Comparison of ENCODE assay signal across 9 cellular contexts in genomic region chr9:33446507-33447403, GRCh38. TPM values are rescaled to one million over a fixed set of nuclear protein-coding genes. Genes with fewer than 3 reads are reported as not detected.
DNase-seq lines count a peak whose midpoint lies in the region; ATAC-seq and TF ChIP-seq lines count a peak whose summit lies in the region.
"Had no signal": no experiment of that assay in that cellular context is flagged by ENCODE, and none has a peak within 500 bp of the region (broad histone marks: within the 10 kb centered on the region; RNA-seq: fewer than 3 reads in every experiment).

No MANE protein-coding gene starts in this region.

- no peak overlapping the region for H2BK12ac ChIP-seq in trophoblast cell (ENCODE audit: low read length)

- no peak overlapping the region for H2AFZ ChIP-seq in trophoblast cell (ENCODE audit: insufficient read depth, low read length, poor library complexity)

- no peaks in the 10 kb centered on the region for H3K79me2 ChIP-seq in trophoblast cell (ENCODE audit: control insufficient read depth, insufficient read depth, low read length, poor library complexity)

- H3K4me2 ChIP-seq in trophoblast cell (ENCODE audit: low read length) = peak overlapping the region; percentile 69

- DNase-seq in NOMO-1 treated with DMSO at 0.1 percent for 48 hours (lab: John Stamatoyannopoulos, UW; ENCODE audit: unreplicated experiment) = peak; percentile 35
- DNase-seq in NOMO-1 treated with dmso at 0.1 percent for 144 hours (lab: John Stamatoyannopoulos, UW; ENCODE audit: unreplicated experiment) = no peak
- DNase-seq in NCI-H446 (lab: John Stamatoyannopoulos, UW) = peak; percentile 41 to 72
- peak; percentile 47 for DNase-seq in activated T-cell treated with anti-CD3 and anti-CD28 coated beads for 48 hours (ENCODE audit: low read depth)
- peak; percentile 36 to 71 for DNase-seq in foreskin fibroblast
- peak; percentile 30 to 63 for DNase-seq in trophoblast cell
- no peak for DNase-seq in vagina (ENCODE audit: extremely low spot score in 2 of 2)

- H3K27me3 ChIP-seq in trophoblast cell (ENCODE audit: insufficient read depth, low read length) (peaks cover 4% of the 10 kb centered on the region), vagina (no peaks in the 10 kb centered on the region)

- no peaks in the 10 kb centered on the region for H3K79me1 ChIP-seq in trophoblast cell (ENCODE audit: low read length)

- H3K4me3 ChIP-seq in foreskin fibroblast (ENCODE audit: low read depth in 1 of 2, low read length in 2 of 2) (peak overlapping the region; percentile 38 to 58), trophoblast cell (ENCODE audit: low read depth, low read length) (no peak overlapping the region), vagina (peak overlapping the region; percentile 49 to 55)

- no peaks in the 10 kb centered on the region for H3K9me3 ChIP-seq in trophoblast cell (ENCODE audit: insufficient read depth, low read depth, low read length)
- no peaks in the 10 kb centered on the region for H3K9me3 ChIP-seq in vagina

- H2AK5ac ChIP-seq in trophoblast cell (ENCODE audit: low read length) = no peak overlapping the region

- no peak overlapping the region for H3K9ac ChIP-seq in trophoblast cell (ENCODE audit: low read length)

- H3K36me3 ChIP-seq in trophoblast cell (ENCODE audit: control insufficient read depth in 1 of 2, insufficient read depth in 2 of 2, low read length in 2 of 2) (no peaks in the 10 kb centered on the region), vagina (no peaks in the 10 kb centered on the region)

- ATAC-seq in HG02870 (IDR thresholded peaks at IDR 0.05; ENCODE audit: unreplicated experiment) = peak; percentile 87

- no peak overlapping the region for H3K14ac ChIP-seq in trophoblast cell (ENCODE audit: low read length)

- H3K4me1 ChIP-seq in trophoblast cell (ENCODE audit: control insufficient read depth in 1 of 2, insufficient read depth in 2 of 2, low read length in 2 of 2) = peaks cover 14 to 20% of the 10 kb centered on the region in 2 experiments
- H3K4me1 ChIP-seq in vagina = peaks cover 27% of the 10 kb centered on the region

- H3K18ac ChIP-seq in trophoblast cell (ENCODE audit: low read length) = no peak overlapping the region

- no peak overlapping the region for H4K8ac ChIP-seq in trophoblast cell (ENCODE audit: low read depth, low read length)

- H4K12ac ChIP-seq in trophoblast cell (ENCODE audit: low read depth, low read length) = no peak overlapping the region

- TF ChIP-seq POLR2A in vagina (IDR thresholded peaks at IDR 0.05) = no peak

- intact Hi-C loops in vagina (cut with DNase I) = no loop called here

- no CpG with 5 or more reads among the region's 21 CpGs for WGBS in trophoblast cell (ENCODE audit: extremely low coverage, insufficient coverage, insufficient read length)

- H3K27ac ChIP-seq in trophoblast cell (ENCODE audit: low read depth, low read length) (no peak overlapping the region), vagina (peak overlapping the region; percentile 53)

- no peak overlapping the region for H2BK5ac ChIP-seq in trophoblast cell (ENCODE audit: low read depth, low read length, poor library complexity)

- no peak overlapping the region for H2BK120ac ChIP-seq in trophoblast cell (ENCODE audit: insufficient read depth, low read length, poor library complexity)

- H3K23ac ChIP-seq in trophoblast cell (ENCODE audit: low read length) = no peak overlapping the region

- no peak overlapping the region for H4K91ac ChIP-seq in trophoblast cell (ENCODE audit: low read depth, low read length)

- no peak for TF ChIP-seq CTCF in foreskin fibroblast (IDR thresholded peaks at IDR 0.05; ENCODE audit: low read depth, low read length)
- TF ChIP-seq CTCF in vagina (IDR thresholded peaks at IDR 0.05) = no peak

- H3K4ac ChIP-seq in trophoblast cell (ENCODE audit: low read depth, low read length) = no peak overlapping the region

RNA-seq across cellular contexts. Expression of gene AQP3, which starts 0.6 kb away (rescaled TPM):
- 10.4 and 11.8 TPM in 2 replicates for polyA plus RNA-seq in trophoblast cell (2013)
- 868 TPM for total RNA-seq in vagina

RNA-seq across cellular contexts. Expression of gene NOL6, which starts 27.0 kb away (rescaled TPM):
- polyA plus RNA-seq in trophoblast cell (2013) = 14.9 and 16.3 TPM in 2 replicates
- 25.3 TPM for total RNA-seq in vagina

RNA-seq across cellular contexts. Expression of gene AQP7, which starts 44.4 kb away (rescaled TPM):
- polyA plus RNA-seq in trophoblast cell (2013) = 0.03 and 0.07 TPM in 2 replicates
- 6.4 TPM for total RNA-seq in vagina
- total RNA-seq: temporal lobe had no signal

Comparison
In these comparisons a context has a peak if more than half of its experiments do, and no peak if none do; other contexts are left out.
1. DNase-seq: peak in NOMO-1 treated with DMSO at 0.1 percent for 48 hours (single experiment), NCI-H446 (2 of 2), activated T-cell treated with anti-CD3 and anti-CD28 coated beads for 48 hours (single experiment), foreskin fibroblast (2 of 2) and trophoblast cell (2 of 2); none in NOMO-1 treated with dmso at 0.1 percent for 144 hours (single experiment) and vagina (0 of 2).